ENCODE assay signal across 9 cellular contexts in genomic region chr1:203026666-203027663, GRCh38. TPM values are rescaled to one million over a fixed set of nuclear protein-coding genes. Genes with fewer than 3 reads are reported as not detected.
DNase-seq lines count a peak whose midpoint lies in the region; ATAC-seq and TF ChIP-seq lines count a peak whose summit lies in the region.
"Had no signal": no experiment of that assay in that cellular context is flagged by ENCODE, and none has a peak within 500 bp of the region (broad histone marks: within the 10 kb centered on the region; RNA-seq: fewer than 3 reads in every experiment).

No MANE protein-coding gene starts in this region.

- H3K9ac ChIP-seq in BLaER1 treated with 17β-estradiol and CSF1 and Interleukin-3, amounts not matched to agents 10 nM and 100 nM, result peak overlapping the region; percentile 71 to 88 (median 83)
- H3K9ac ChIP-seq in fibroblast of lung (ENCODE audit: insufficient read depth, low read length), result peak overlapping the region; percentile 43

- H3K36me3 ChIP-seq in BLaER1 treated with 17β-estradiol and CSF1 and Interleukin-3, amounts not matched to agents 10 nM and 100 nM, result peaks cover 26 to 49% (median 31%) of the 10 kb centered on the region in 11 experiments
- H3K36me3 ChIP-seq in SJCRH30, result peaks cover 26% of the 10 kb centered on the region
- H3K36me3 ChIP-seq in fibroblast of lung (ENCODE audit: control insufficient read depth, insufficient read depth, low read length), result peaks cover 2% of the 10 kb centered on the region
- H3K36me3 ChIP-seq in ovary, result no peaks in the 10 kb centered on the region

- WGBS in ovary, 3 donors, result 5 to 8% (median 8%) methylated on average over 44 to 46 of the region's 46 CpGs

- TF ChIP-seq CTCF in fibroblast of lung (conservative IDR thresholded peaks at IDR 0.05 in 1 of 2, IDR thresholded peaks at IDR 0.05 in 1 of 2; ENCODE audit: low read depth in 1 of 2, low read length in 2 of 2) (no peak), ovary (IDR thresholded peaks at IDR 0.05) (no peak)

- H3K4me3 ChIP-seq in BLaER1 treated with 17β-estradiol and CSF1 and Interleukin-3, amounts not matched to agents 10 nM and 100 nM, result peak overlapping the region; percentile 72 to 83 (median 78)
- H3K4me3 ChIP-seq in SJCRH30 (peak overlapping the region; percentile 71), fibroblast of lung (replicated peaks in 1 of 4; ENCODE audit: control extremely low read depth in 1 of 4, insufficient read depth in 1 of 4, low read depth in 3 of 4, low read length in 4 of 4) (peak overlapping the region; percentile 43 to 72 (median 60)), ovary (peak overlapping the region; percentile 42)

- peak; percentile 18 for ATAC-seq in GM21717 (IDR thresholded peaks at IDR 0.05; ENCODE audit: unreplicated experiment)
- ATAC-seq in HG02973 (IDR thresholded peaks at IDR 0.05; ENCODE audit: unreplicated experiment), result no peak

- peaks cover 0 to 10% (median 0%) of the 10 kb centered on the region in 11 experiments; a peak in 1 of 22 replicates for H4K20me1 ChIP-seq in BLaER1 treated with 17β-estradiol and CSF1 and Interleukin-3, amounts not matched to agents 10 nM and 100 nM
- no peaks in the 10 kb centered on the region for H4K20me1 ChIP-seq in fibroblast of lung (ENCODE audit: control insufficient read depth, extremely low read depth, insufficient read depth, low read length)

- peak overlapping the region in 10 of 11 experiments; percentile 54 to 82 (median 78); a peak in 19 of 22 replicates for H3K27ac ChIP-seq in BLaER1 treated with 17β-estradiol and CSF1 and Interleukin-3, amounts not matched to agents 10 nM and 100 nM
- no peak overlapping the region; the same call in 1 of the 2 replicates for H3K27ac ChIP-seq in SJCRH30
- H3K27ac ChIP-seq in fibroblast of lung (ENCODE audit: insufficient read depth, low read length), result no peak overlapping the region
- H3K27ac ChIP-seq in ovary, result no peak overlapping the region

- TF ChIP-seq EP300 in ovary (IDR thresholded peaks at IDR 0.05), result no peak

- peaks cover 0 to 7% (median 0%) of the 10 kb centered on the region in 11 experiments; a peak in 2 of 22 replicates for H3K27me3 ChIP-seq in BLaER1 treated with 17β-estradiol and CSF1 and Interleukin-3, amounts not matched to agents 10 nM and 100 nM
- H3K27me3 ChIP-seq in SJCRH30 (no peaks in the 10 kb centered on the region), fibroblast of lung (ENCODE audit: control insufficient read depth, insufficient read depth, low read length) (peaks cover 14% of the 10 kb centered on the region), ovary (no peaks in the 10 kb centered on the region)

- TF ChIP-seq POLR2A in ovary (IDR thresholded peaks at IDR 0.05), result no peak

- H3K9me3 ChIP-seq in BLaER1 treated with 17β-estradiol and CSF1 and Interleukin-3, amounts not matched to agents 10 nM and 100 nM (replicated peaks in 1 of 11), result 0 out of 22 replicates have a peak, but pooled peaks cover 0 to 6% (median 0%) of the 10 kb centered on the region in 11 experiments
- H3K9me3 ChIP-seq in SJCRH30 (replicated peaks) (no peaks in the 10 kb centered on the region), fibroblast of lung (ENCODE audit: control insufficient read depth, insufficient read depth, low read depth, low read length) (no peaks in the 10 kb centered on the region), ovary (no peaks in the 10 kb centered on the region)

- DNase-seq in SJCRH30 (no peak), fibroblast of lung (ENCODE audit: low read depth in 2 of 2) (no peak), ovary (peak in 3 of 5 donors; percentile 40 to 57 (median 46)), cerebellar nuclear complex (lab: John Stamatoyannopoulos, UW) (no peak), NCI-H1048 (lab: John Stamatoyannopoulos, UW) (no peak)

- peak overlapping the region; percentile 73 for H2AFZ ChIP-seq in fibroblast of lung (ENCODE audit: low read length)

- intact Hi-C loops in ovary (cut with DNase I), result no loop called here

- peak overlapping the region; percentile 87 to 100 (median 100) for H3K4me2 ChIP-seq in BLaER1 treated with 17β-estradiol and CSF1 and Interleukin-3, amounts not matched to agents 10 nM and 100 nM
- peak overlapping the region; percentile 97 for H3K4me2 ChIP-seq in fibroblast of lung (ENCODE audit: extremely low read depth, insufficient read depth, low read length)

- H3K4me1 ChIP-seq in BLaER1 treated with 17β-estradiol and CSF1 and Interleukin-3, amounts not matched to agents 10 nM and 100 nM, result peaks cover 22 to 59% (median 48%) of the 10 kb centered on the region in 10 experiments
- H3K4me1 ChIP-seq in SJCRH30, result peaks cover 11% of the 10 kb centered on the region
- no peaks in the 10 kb centered on the region for H3K4me1 ChIP-seq in fibroblast of lung (ENCODE audit: control insufficient read depth, extremely low read depth, insufficient read depth, low read length)
- peaks cover 8% of the 10 kb centered on the region for H3K4me1 ChIP-seq in ovary (ENCODE audit: insufficient read depth)

- no peaks in the 10 kb centered on the region for H3K79me2 ChIP-seq in fibroblast of lung (ENCODE audit: control insufficient read depth, insufficient read depth, low read length)

RNA-seq across cellular contexts. Expression of gene PPFIA4, which starts 0.7 kb away (rescaled TPM):
- total RNA-seq in SJCRH30 (2014; rRNA removed; shearing (Covaris generic)), result 13.9 and 21.5 TPM in 2 replicates
- total RNA-seq in fibroblast of lung, result 4.3 and 4.6 TPM in 2 replicates
- polyA plus RNA-seq in fibroblast of lung, result 0.36 and 3.2 TPM in 2 replicates
- 0.20 and 3.0 TPM in 2 replicates for polyA plus RNA-seq in fibroblast of lung (2012)
- 0.19 and 14.0 TPM in 2 replicates for polyA minus RNA-seq in fibroblast of lung (ENCODE audit: low replicate concordance)
- 1 to 10 TPM; 1.0 to 2.6 (median 1.6) TPM for total RNA-seq in ovary
- under 1 TPM; 0.35 to 0.53 TPM for polyA plus RNA-seq in ovary

RNA-seq across cellular contexts. Expression of gene TMEM183A, which starts 19.8 kb away (rescaled TPM):
- total RNA-seq in SJCRH30 (2014; rRNA removed; shearing (Covaris generic)), result 110 and 121 TPM in 2 replicates
- 74.5 and 83.7 TPM in 2 replicates for total RNA-seq in fibroblast of lung
- 74.2 and 75.3 TPM in 2 replicates for polyA plus RNA-seq in fibroblast of lung
- polyA plus RNA-seq in fibroblast of lung (2012), result 41.9 and 43.0 TPM in 2 replicates
- polyA minus RNA-seq in fibroblast of lung (ENCODE audit: low replicate concordance), result 126 and 154 TPM in 2 replicates
- 10 to 100 TPM; 42.0 to 67.4 (median 46.6) TPM for total RNA-seq in ovary
- 10 to 100 TPM; 44.0 to 72.4 TPM for polyA plus RNA-seq in ovary

RNA-seq across cellular contexts. Expression of gene MYOG, which starts 58.8 kb away (rescaled TPM):
- total RNA-seq in SJCRH30 (2014; rRNA removed; shearing (Covaris generic)), result 525 and 538 TPM in 2 replicates
- total RNA-seq in fibroblast of lung (not detected in 2 replicates), ovary (not detected)
- polyA plus RNA-seq in fibroblast of lung (0.03 TPM in 1 of 2 replicates, not detected in the other), ovary (not detected)
- polyA plus RNA-seq in fibroblast of lung (2012), result not detected in 2 replicates
- not detected in 2 replicates for polyA minus RNA-seq in fibroblast of lung (ENCODE audit: low replicate concordance)
- total RNA-seq: pulmonary artery endothelial cell had no signal

RNA-seq across cellular contexts. Expression of gene CYB5R1, which starts 59.9 kb away (rescaled TPM):
- 57.7 and 65.3 TPM in 2 replicates for total RNA-seq in SJCRH30 (2014; rRNA removed; shearing (Covaris generic))
- 28.2 and 48.1 TPM in 2 replicates for total RNA-seq in fibroblast of lung
- polyA plus RNA-seq in fibroblast of lung, result 36.9 and 41.2 TPM in 2 replicates
- 38.9 and 40.1 TPM in 2 replicates for polyA plus RNA-seq in fibroblast of lung (2012)
- 35.3 and 44.1 TPM in 2 replicates for polyA minus RNA-seq in fibroblast of lung (ENCODE audit: low replicate concordance)
- total RNA-seq in ovary, result 10 to 100 TPM; 39.3 to 61.6 (median 52.5) TPM
- polyA plus RNA-seq in ovary, result 10 to 100 TPM; 46.8 to 82.5 TPM

Comparison
In these comparisons a context has a peak if more than half of its experiments do, and no peak if none do; other contexts are left out.
1. H3K27ac ChIP-seq: peak in BLaER1 treated with 17β-estradiol and CSF1 and Interleukin-3, amounts not matched to agents 10 nM and 100 nM (10 of 11); none in SJCRH30 (single experiment), fibroblast of lung (single experiment) and ovary (0 of 2).
2. DNase-seq: peak in ovary (3 of 5); none in SJCRH30 (0 of 2), fibroblast of lung (0 of 2), cerebellar nuclear complex (0 of 2) and NCI-H1048 (single experiment).
3. RNA of gene MYOG, which starts 58.8 kb away (total RNA-seq): 525 to 538 TPM in SJCRH30; not detected in fibroblast of lung and not detected in ovary; every median in the first group is over 100 times any median in the second.
4. Peak in every context shown above with its lines, with median percentiles within 50 percentile points of each other: H3K4me3 ChIP-seq.